1 cellular context compared by ENCODE assay signal in genomic region chr1:51518033-51518729, GRCh38.
TF ChIP-seq lines count a peak whose summit lies in the region.

No MANE protein-coding gene starts in this region.

TF ChIP-seq in HepG2, 621 proteins besides CTCF, POLR2A, EP300 and RAD21 (continued from another document and continues in another):
- TF ChIP-seq, protein P1, sequence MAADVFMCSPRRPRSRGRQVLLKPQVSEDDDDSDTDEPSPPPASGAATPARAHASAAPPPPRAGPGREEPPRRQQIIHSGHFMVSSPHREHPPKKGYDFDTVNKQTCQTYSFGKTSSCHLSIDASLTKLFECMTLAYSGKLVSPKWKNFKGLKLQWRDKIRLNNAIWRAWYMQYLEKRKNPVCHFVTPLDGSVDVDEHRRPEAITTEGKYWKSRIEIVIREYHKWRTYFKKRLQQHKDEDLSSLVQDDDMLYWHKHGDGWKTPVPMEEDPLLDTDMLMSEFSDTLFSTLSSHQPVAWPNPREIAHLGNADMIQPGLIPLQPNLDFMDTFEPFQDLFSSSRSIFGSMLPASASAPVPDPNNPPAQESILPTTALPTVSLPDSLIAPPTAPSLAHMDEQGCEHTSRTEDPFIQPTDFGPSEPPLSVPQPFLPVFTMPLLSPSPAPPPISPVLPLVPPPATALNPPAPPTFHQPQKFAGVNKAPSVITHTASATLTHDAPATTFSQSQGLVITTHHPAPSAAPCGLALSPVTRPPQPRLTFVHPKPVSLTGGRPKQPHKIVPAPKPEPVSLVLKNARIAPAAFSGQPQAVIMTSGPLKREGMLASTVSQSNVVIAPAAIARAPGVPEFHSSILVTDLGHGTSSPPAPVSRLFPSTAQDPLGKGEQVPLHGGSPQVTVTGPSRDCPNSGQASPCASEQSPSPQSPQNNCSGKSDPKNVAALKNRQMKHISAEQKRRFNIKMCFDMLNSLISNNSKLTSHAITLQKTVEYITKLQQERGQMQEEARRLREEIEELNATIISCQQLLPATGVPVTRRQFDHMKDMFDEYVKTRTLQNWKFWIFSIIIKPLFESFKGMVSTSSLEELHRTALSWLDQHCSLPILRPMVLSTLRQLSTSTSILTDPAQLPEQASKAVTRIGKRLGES (CRISPR knock-in tag; IDR thresholded peaks at IDR 0.05; ENCODE audit: borderline replicate concordance): no peak
- no peak for TF ChIP-seq KDM5A (IDR thresholded peaks at IDR 0.05; ENCODE audit: borderline replicate concordance, low read length)
- no peak for TF ChIP-seq ZMYM4 (CRISPR knock-in tag; IDR thresholded peaks at IDR 0.05)
- no peak for TF ChIP-seq ZNF224 (CRISPR knock-in tag; IDR thresholded peaks at IDR 0.05)
- TF ChIP-seq SAFB2 (CRISPR knock-in tag; IDR thresholded peaks at IDR 0.05; ENCODE audit: borderline replicate concordance, low read depth): no peak; the same call in 1 of the 2 replicates
- no peak for TF ChIP-seq ZSCAN12 (CRISPR knock-in tag; IDR thresholded peaks at IDR 0.05)
- no peak for TF ChIP-seq BCL6 (CRISPR knock-in tag; IDR thresholded peaks at IDR 0.05)
- TF ChIP-seq PITX1 (CRISPR knock-in tag; IDR thresholded peaks at IDR 0.05): 0 out of 2 replicates have a peak, but pooled peaks have one; percentile 42
- no peak for TF ChIP-seq ZNF34 (CRISPR knock-in tag; IDR thresholded peaks at IDR 0.05; ENCODE audit: borderline replicate concordance)
- TF ChIP-seq ZFY (CRISPR knock-in tag; IDR thresholded peaks at IDR 0.05): no peak
- peak; percentile 33; the same call in 1 of the 2 replicates for TF ChIP-seq HIVEP1 (CRISPR knock-in tag; IDR thresholded peaks at IDR 0.05)
- TF ChIP-seq RFXAP (CRISPR knock-in tag; IDR thresholded peaks at IDR 0.05; ENCODE audit: borderline replicate concordance): no peak
- TF ChIP-seq JUNB (CRISPR knock-in tag; IDR thresholded peaks at IDR 0.05; ENCODE audit: borderline replicate concordance): no peak
- 0 out of 2 replicates have a peak, but pooled peaks have one; percentile 20 for TF ChIP-seq ZNF792 (CRISPR knock-in tag; IDR thresholded peaks at IDR 0.05)
- TF ChIP-seq DBP (CRISPR knock-in tag; IDR thresholded peaks at IDR 0.05; ENCODE audit: not compliant biosample characterization): no peak
- TF ChIP-seq YEATS4 (CRISPR knock-in tag; IDR thresholded peaks at IDR 0.05; ENCODE audit: borderline replicate concordance): no peak
- no peak for TF ChIP-seq ZNF256 (CRISPR knock-in tag; conservative IDR thresholded peaks at IDR 0.05)
- no peak for TF ChIP-seq PHF20 (CRISPR knock-in tag; IDR thresholded peaks at IDR 0.05)
- 0 out of 2 replicates have a peak, but pooled peaks have one; percentile 24 for TF ChIP-seq ZNF709 (CRISPR knock-in tag; IDR thresholded peaks at IDR 0.05)
- TF ChIP-seq SP140L (CRISPR knock-in tag; IDR thresholded peaks at IDR 0.05; ENCODE audit: borderline replicate concordance): no peak
- TF ChIP-seq PLSCR1 (CRISPR knock-in tag; IDR thresholded peaks at IDR 0.05; ENCODE audit: borderline replicate concordance): no peak
- no peak for TF ChIP-seq HNRNPL (IDR thresholded peaks at IDR 0.05; ENCODE audit: low read depth, low read length)
- TF ChIP-seq ZNF772 (CRISPR knock-in tag; IDR thresholded peaks at IDR 0.05): no peak; the same call in none of the 2 replicates
- no peak for TF ChIP-seq ATF1 (CRISPR knock-in tag; IDR thresholded peaks at IDR 0.05)
- TF ChIP-seq SIX1 (CRISPR knock-in tag; IDR thresholded peaks at IDR 0.05; ENCODE audit: borderline replicate concordance): no peak
- TF ChIP-seq ZFAT (CRISPR knock-in tag; conservative IDR thresholded peaks at IDR 0.05): 0 out of 2 replicates have a peak, but pooled peaks have one; percentile 27
- TF ChIP-seq FOXM1 (CRISPR knock-in tag; IDR thresholded peaks at IDR 0.05): no peak
- no peak for TF ChIP-seq ZNF33A (CRISPR knock-in tag; IDR thresholded peaks at IDR 0.05; ENCODE audit: borderline replicate concordance)
- TF ChIP-seq ZC3H4 (CRISPR knock-in tag; IDR thresholded peaks at IDR 0.05; ENCODE audit: borderline replicate concordance): no peak
- no peak for TF ChIP-seq ZNF720 (CRISPR knock-in tag; IDR thresholded peaks at IDR 0.05)
- TF ChIP-seq GTF2F1 (IDR thresholded peaks at IDR 0.05; ENCODE audit: low read length): no peak
- TF ChIP-seq ZNF281 (CRISPR knock-in tag; IDR thresholded peaks at IDR 0.05; ENCODE audit: borderline replicate concordance): no peak
- TF ChIP-seq ZNF564 (CRISPR knock-in tag; IDR thresholded peaks at IDR 0.05): no peak
- no peak for TF ChIP-seq MTA1 (CRISPR knock-in tag; IDR thresholded peaks at IDR 0.05; ENCODE audit: borderline replicate concordance)
- TF ChIP-seq HES4 (CRISPR knock-in tag; IDR thresholded peaks at IDR 0.05; ENCODE audit: borderline replicate concordance): peak; percentile 43; the same call in 1 of the 2 replicates
- TF ChIP-seq MBNL3 (CRISPR knock-in tag; conservative IDR thresholded peaks at IDR 0.05): no peak
- no peak for TF ChIP-seq ZNF180 (CRISPR knock-in tag; IDR thresholded peaks at IDR 0.05; ENCODE audit: borderline replicate concordance, low read depth)
- TF ChIP-seq DPF2 (CRISPR knock-in tag; IDR thresholded peaks at IDR 0.05; ENCODE audit: borderline replicate concordance, low read depth): no peak
- TF ChIP-seq ZNF230 (CRISPR knock-in tag; IDR thresholded peaks at IDR 0.05): no peak
- TF ChIP-seq SP1 (IDR thresholded peaks at IDR 0.05): no peak
- no peak for TF ChIP-seq SP1 (CRISPR knock-in tag; IDR thresholded peaks at IDR 0.05)
- no peak for TF ChIP-seq CAMTA2 (CRISPR knock-in tag; IDR thresholded peaks at IDR 0.05; ENCODE audit: borderline replicate concordance)
- TF ChIP-seq FOXA1 (IDR thresholded peaks at IDR 0.05): no peak
- peak; percentile 92 for TF ChIP-seq FOXA1 (CRISPR knock-in tag; IDR thresholded peaks at IDR 0.05)
- TF ChIP-seq THYN1 (CRISPR knock-in tag; IDR thresholded peaks at IDR 0.05; ENCODE audit: borderline replicate concordance, low read depth): no peak
- no peak for TF ChIP-seq ZNF24 (IDR thresholded peaks at IDR 0.05)
- TF ChIP-seq NFE2L1 (CRISPR knock-in tag; IDR thresholded peaks at IDR 0.05; ENCODE audit: borderline replicate concordance): no peak
- no peak for TF ChIP-seq KAT2B (IDR thresholded peaks at IDR 0.05; ENCODE audit: borderline replicate concordance, low read depth, low read length)
- peak; percentile 25; the same call in 1 of the 2 replicates for TF ChIP-seq TAF1 (CRISPR knock-in tag; IDR thresholded peaks at IDR 0.05)
- TF ChIP-seq SOX13 (IDR thresholded peaks at IDR 0.05): no peak
- no peak for TF ChIP-seq SOX13 (CRISPR knock-in tag; conservative IDR thresholded peaks at IDR 0.05 in 1 of 2, IDR thresholded peaks at IDR 0.05 in 1 of 2)
- peak; percentile 80 for TF ChIP-seq SP5 (CRISPR knock-in tag; IDR thresholded peaks at IDR 0.05; ENCODE audit: borderline replicate concordance, low read depth)
- TF ChIP-seq, protein P2, sequence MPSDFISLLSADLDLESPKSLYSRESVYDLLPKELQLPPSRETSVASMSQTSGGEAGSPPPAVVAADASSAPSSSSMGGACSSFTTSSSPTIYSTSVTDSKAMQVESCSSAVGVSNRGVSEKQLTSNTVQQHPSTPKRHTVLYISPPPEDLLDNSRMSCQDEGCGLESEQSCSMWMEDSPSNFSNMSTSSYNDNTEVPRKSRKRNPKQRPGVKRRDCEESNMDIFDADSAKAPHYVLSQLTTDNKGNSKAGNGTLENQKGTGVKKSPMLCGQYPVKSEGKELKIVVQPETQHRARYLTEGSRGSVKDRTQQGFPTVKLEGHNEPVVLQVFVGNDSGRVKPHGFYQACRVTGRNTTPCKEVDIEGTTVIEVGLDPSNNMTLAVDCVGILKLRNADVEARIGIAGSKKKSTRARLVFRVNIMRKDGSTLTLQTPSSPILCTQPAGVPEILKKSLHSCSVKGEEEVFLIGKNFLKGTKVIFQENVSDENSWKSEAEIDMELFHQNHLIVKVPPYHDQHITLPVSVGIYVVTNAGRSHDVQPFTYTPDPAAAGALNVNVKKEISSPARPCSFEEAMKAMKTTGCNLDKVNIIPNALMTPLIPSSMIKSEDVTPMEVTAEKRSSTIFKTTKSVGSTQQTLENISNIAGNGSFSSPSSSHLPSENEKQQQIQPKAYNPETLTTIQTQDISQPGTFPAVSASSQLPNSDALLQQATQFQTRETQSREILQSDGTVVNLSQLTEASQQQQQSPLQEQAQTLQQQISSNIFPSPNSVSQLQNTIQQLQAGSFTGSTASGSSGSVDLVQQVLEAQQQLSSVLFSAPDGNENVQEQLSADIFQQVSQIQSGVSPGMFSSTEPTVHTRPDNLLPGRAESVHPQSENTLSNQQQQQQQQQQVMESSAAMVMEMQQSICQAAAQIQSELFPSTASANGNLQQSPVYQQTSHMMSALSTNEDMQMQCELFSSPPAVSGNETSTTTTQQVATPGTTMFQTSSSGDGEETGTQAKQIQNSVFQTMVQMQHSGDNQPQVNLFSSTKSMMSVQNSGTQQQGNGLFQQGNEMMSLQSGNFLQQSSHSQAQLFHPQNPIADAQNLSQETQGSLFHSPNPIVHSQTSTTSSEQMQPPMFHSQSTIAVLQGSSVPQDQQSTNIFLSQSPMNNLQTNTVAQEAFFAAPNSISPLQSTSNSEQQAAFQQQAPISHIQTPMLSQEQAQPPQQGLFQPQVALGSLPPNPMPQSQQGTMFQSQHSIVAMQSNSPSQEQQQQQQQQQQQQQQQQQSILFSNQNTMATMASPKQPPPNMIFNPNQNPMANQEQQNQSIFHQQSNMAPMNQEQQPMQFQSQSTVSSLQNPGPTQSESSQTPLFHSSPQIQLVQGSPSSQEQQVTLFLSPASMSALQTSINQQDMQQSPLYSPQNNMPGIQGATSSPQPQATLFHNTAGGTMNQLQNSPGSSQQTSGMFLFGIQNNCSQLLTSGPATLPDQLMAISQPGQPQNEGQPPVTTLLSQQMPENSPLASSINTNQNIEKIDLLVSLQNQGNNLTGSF (CRISPR knock-in tag; IDR thresholded peaks at IDR 0.05): no peak
- TF ChIP-seq ZNF691 (CRISPR knock-in tag; IDR thresholded peaks at IDR 0.05; ENCODE audit: borderline replicate concordance, low read depth): no peak
- TF ChIP-seq, protein P3, sequence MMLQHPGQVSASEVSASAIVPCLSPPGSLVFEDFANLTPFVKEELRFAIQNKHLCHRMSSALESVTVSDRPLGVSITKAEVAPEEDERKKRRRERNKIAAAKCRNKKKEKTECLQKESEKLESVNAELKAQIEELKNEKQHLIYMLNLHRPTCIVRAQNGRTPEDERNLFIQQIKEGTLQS (CRISPR knock-in tag; IDR thresholded peaks at IDR 0.05): no peak
- no peak for TF ChIP-seq ZNF18 (CRISPR knock-in tag; IDR thresholded peaks at IDR 0.05; ENCODE audit: insufficient replicate concordance)
- no peak for TF ChIP-seq NFATC3 (CRISPR knock-in tag; IDR thresholded peaks at IDR 0.05)
- no peak for TF ChIP-seq GABPA (IDR thresholded peaks at IDR 0.05; ENCODE audit: low read depth, low read length)
- TF ChIP-seq GABPA (CRISPR knock-in tag; IDR thresholded peaks at IDR 0.05; ENCODE audit: low read depth): 0 out of 2 replicates have a peak, but pooled peaks have one; percentile 29
- no peak for TF ChIP-seq MBD4 (IDR thresholded peaks at IDR 0.05; ENCODE audit: borderline replicate concordance, low read length)
- TF ChIP-seq WIZ (CRISPR knock-in tag; IDR thresholded peaks at IDR 0.05): no peak
- no peak for TF ChIP-seq ZBTB1 (CRISPR knock-in tag; IDR thresholded peaks at IDR 0.05; ENCODE audit: borderline replicate concordance)
- peak; percentile 45; the same call in 1 of the 2 replicates for TF ChIP-seq POLR2G (IDR thresholded peaks at IDR 0.05; ENCODE audit: low read depth, low read length)
- TF ChIP-seq YEATS2 (CRISPR knock-in tag; IDR thresholded peaks at IDR 0.05; ENCODE audit: borderline replicate concordance): peak; percentile 47; the same call in 1 of the 2 replicates
